Comparison of ENCODE assay signal across 1 cellular context in genomic region chr10:102045292-102045691, GRCh38.
TF ChIP-seq lines count a peak whose summit lies in the region.

No MANE protein-coding gene starts in this region.

TF ChIP-seq in K562, 482 proteins besides CTCF, POLR2A, EP300 and RAD21:
- no peak for TF ChIP-seq HMGXB4 (CRISPR knock-in tag; IDR thresholded peaks at IDR 0.05)
- TF ChIP-seq RAD51 (IDR thresholded peaks at IDR 0.05; ENCODE audit: borderline replicate concordance, low read depth), result no peak
